In the genomic region with DNA sequence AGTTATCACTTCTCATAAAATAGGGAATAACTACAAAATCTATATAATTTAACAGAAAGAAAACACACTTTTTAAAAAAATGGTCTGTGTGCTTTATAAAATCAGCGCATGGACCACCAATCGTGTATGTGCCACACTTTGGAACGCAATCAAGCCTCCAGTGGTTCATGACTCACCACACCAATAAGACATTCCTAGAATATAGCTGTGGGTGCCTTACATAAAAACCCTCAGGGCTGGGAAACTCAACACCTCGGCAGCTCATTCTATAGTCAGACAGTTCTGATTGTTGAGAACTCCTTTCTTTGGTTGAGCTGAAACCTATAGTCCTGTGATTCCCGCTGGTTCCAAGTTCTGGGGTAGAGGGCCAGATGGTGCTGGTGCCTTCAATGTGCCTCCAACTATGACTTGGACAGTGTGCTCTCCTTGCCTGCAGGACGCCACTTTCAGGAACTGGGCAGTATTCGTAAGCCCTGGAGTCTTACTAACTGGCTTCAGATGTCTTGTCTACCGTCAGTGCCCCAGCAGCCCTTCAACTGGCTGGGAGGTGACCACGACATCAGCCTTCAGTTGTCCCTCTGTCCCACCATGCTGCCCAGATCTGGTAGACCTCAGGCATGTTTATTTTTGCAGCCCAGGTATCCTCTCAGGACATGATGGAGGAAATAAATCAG, we compare ENCODE assay signal across 13 cellular contexts.
DNase-seq lines count a peak whose midpoint lies in the region; TF ChIP-seq lines count a peak whose summit lies in the region.
"Had no signal": no experiment of that assay in that cellular context is flagged by ENCODE, and none has a peak within 500 bp of the region (broad histone marks: within the 10 kb centered on the region; RNA-seq: fewer than 3 reads in every experiment).

No MANE protein-coding gene starts in this region.

- no peak for TF ChIP-seq EP300 in sigmoid colon (IDR thresholded peaks at IDR 0.05)

- CTCF ChIA-PET in GM10248 (lab: Yijun Ruan, JAX), result no interaction called here

- peaks cover 45% of the 10 kb centered on the region for H3K4me1 Mint-ChIP-seq in activated naive CD8-positive, alpha-beta T cell treated with anti-CD3 and anti-CD28 coated beads for 36 hours

- DNase-seq in AG10803 (ENCODE audit: low read depth) (peak; percentile 78), HPDE6-E6E7 (ENCODE audit: extremely low spot score) (peak; percentile 50), foreskin melanocyte (peak; percentile 22), GM10248 (ENCODE audit: extremely low spot score) (no peak), sigmoid colon (no peak), SIG-M5 (lab: John Stamatoyannopoulos, UW) (no peak), DMS53 (lab: John Stamatoyannopoulos, UW) (no peak)
- DNase-seq in activated naive CD8-positive, alpha-beta T cell treated with anti-CD3 and anti-CD28 coated beads for 36 hours, result no peak
- DNase-seq: esophagus squamous epithelium, natural killer cell, small intestine had no signal

- H3K27ac ChIP-seq in sigmoid colon, result no peak overlapping the region

- intact Hi-C loops in sigmoid colon (cut with DNase I), result no loop called here

- H3K27me3 ChIP-seq in sigmoid colon, result no peaks in the 10 kb centered on the region
- H3K27me3 ChIP-seq: ascending aorta had no signal

- H3K36me3 ChIP-seq in sigmoid colon, result no peaks in the 10 kb centered on the region
- H3K36me3 ChIP-seq: ascending aorta; BLaER1 treated with 17β-estradiol and CSF1 and Interleukin-3, amounts not matched to agents 10 nM and 100 nM; esophagus squamous epithelium had no signal

- H3K27ac Mint-ChIP-seq in activated naive CD8-positive, alpha-beta T cell treated with anti-CD3 and anti-CD28 coated beads for 36 hours, result peak overlapping the region; percentile 25
- H3K27ac Mint-ChIP-seq: natural killer cell had no signal

- no peaks in the 10 kb centered on the region for H3K9me3 ChIP-seq in sigmoid colon
- H3K9me3 ChIP-seq: ascending aorta, esophagus squamous epithelium had no signal

- H3K9me3 Mint-ChIP-seq in activated naive CD8-positive, alpha-beta T cell treated with anti-CD3 and anti-CD28 coated beads for 36 hours, result peaks cover 6% of the 10 kb centered on the region
- H3K9me3 Mint-ChIP-seq: natural killer cell had no signal

- H3K4me1 ChIP-seq in sigmoid colon, result peaks cover 0 to 35% (median 28%) of the 10 kb centered on the region in 4 donors

- H3K4me3 ChIP-seq in AG10803 (ENCODE audit: low read length), result no peak overlapping the region
- no peak overlapping the region for H3K4me3 ChIP-seq in sigmoid colon
- H3K4me3 ChIP-seq: ascending aorta, esophagus squamous epithelium had no signal

- H3K4me3 Mint-ChIP-seq in activated naive CD8-positive, alpha-beta T cell treated with anti-CD3 and anti-CD28 coated beads for 36 hours, result no peak overlapping the region

- POLR2A ChIA-PET in GM10248 (lab: Yijun Ruan, JAX), result no interaction called here

- TF ChIP-seq CTCF in AG10803 (conservative IDR thresholded peaks at IDR 0.05; ENCODE audit: low read length) (no peak), GM10248 (IDR thresholded peaks at IDR 0.05; ENCODE audit: control extremely low read depth, extremely low read depth, low read depth, missing control alignments) (no peak), sigmoid colon (IDR thresholded peaks at IDR 0.05) (no peak)

- 88 to 91% methylated on average over 9 of the region's 9 CpGs for WGBS in sigmoid colon, 2 donors

- no peaks in the 10 kb centered on the region for H3K27me3 Mint-ChIP-seq in activated naive CD8-positive, alpha-beta T cell treated with anti-CD3 and anti-CD28 coated beads for 36 hours

- H3K36me3 Mint-ChIP-seq in activated naive CD8-positive, alpha-beta T cell treated with anti-CD3 and anti-CD28 coated beads for 36 hours, result peaks cover 10% of the 10 kb centered on the region
- H3K36me3 Mint-ChIP-seq: natural killer cell had no signal

- TF ChIP-seq POLR2A in sigmoid colon (IDR thresholded peaks at IDR 0.05), result no peak

Comparison
In these comparisons a context has a peak if more than half of its experiments do, and no peak if none do; other contexts are left out.
1. DNase-seq: peak in AG10803 (single experiment), HPDE6-E6E7 (single experiment) and foreskin melanocyte (single experiment); none in activated naive CD8-positive, alpha-beta T cell treated with anti-CD3 and anti-CD28 coated beads for 36 hours (single experiment), GM10248 (single experiment), sigmoid colon (single experiment), SIG-M5 (single experiment) and DMS53 (single experiment).